ENCODE assay signal across 8 cellular contexts in the genomic region with DNA sequence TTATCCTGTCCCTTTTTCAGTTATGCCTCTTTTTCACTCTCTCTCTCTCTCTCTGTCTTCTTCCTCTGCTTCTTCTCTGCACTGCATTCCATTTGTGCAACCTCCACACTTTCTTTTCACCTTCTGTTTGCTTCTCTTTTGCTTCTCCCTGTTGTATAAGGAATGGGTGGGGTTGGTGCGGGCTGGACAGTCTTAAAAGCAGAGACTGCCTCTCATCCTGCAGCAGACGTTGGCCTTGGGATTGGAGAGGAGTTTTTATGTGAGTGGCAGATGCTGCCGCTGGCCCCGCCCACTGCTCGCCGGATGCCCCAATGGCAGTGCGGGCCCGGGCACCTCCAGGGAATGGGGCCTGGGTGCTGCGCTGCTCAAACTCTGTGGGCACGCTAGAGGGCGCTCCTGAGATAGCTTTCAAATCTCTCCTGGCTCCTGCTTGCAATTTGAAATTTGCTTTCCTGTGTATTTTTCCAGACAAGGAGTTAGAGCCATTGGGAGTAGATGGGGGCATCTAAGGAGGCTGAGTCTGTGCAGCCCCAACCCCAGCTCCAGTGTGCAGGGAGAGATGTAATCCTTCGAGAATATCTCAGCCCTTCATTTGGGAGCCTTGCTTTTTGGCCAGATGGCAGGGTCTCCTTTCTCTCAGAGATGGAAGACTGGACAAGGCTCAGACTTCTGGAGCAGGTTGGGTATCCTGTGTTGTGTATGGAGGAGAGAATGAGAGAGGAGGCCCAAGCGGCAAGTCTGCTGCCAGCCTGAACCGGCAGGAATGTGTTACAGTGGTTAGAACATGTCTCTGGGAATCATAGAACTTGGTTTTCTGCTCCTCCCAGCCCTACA.
DNase-seq lines count a peak whose midpoint lies in the region; ATAC-seq lines count a peak whose summit lies in the region.

No MANE protein-coding gene starts in this region.

- DNase-seq in AG20443 (ENCODE audit: low spot score): peak; percentile 97
- DNase-seq in NCI-H345 treated with DMSO at 0.1 percent for 48 hours (lab: John Stamatoyannopoulos, UW; ENCODE audit: unreplicated experiment): peak; percentile 85
- peak; percentile 29 for DNase-seq in activated CD4-positive, alpha-beta T cell treated with anti-CD3 and anti-CD28 coated beads for 1 hour
- DNase-seq in cerebellar nuclear complex (lab: John Stamatoyannopoulos, UW): peak; percentile 87 to 98
- DNase-seq in kidney tubule cell (ENCODE audit: low spot score): peak; percentile 87
- peak; percentile 69 for DNase-seq in stimulated activated CD4-positive, alpha-beta T cell treated with anti-CD3 and anti-CD28 coated beads, Interleukin-4, amount 100 ng/mL, for 1 hour

- ATAC-seq in GM18907 (IDR thresholded peaks at IDR 0.05; ENCODE audit: unreplicated experiment) (peak; percentile 83), HG03196 (IDR thresholded peaks at IDR 0.05; ENCODE audit: unreplicated experiment) (peak; percentile 87)

Comparison
In these comparisons a context has a peak if more than half of its experiments do, and no peak if none do; other contexts are left out.
1. Peak in every context shown above with its lines: DNase-seq and ATAC-seq.
2. DNase-seq: peak in every context shown above with its lines; median percentile 97 in AG20443; 92 in cerebellar nuclear complex; 87 in kidney tubule cell; 85 in NCI-H345 treated with DMSO at 0.1 percent for 48 hours; 69 in stimulated activated CD4-positive, alpha-beta T cell treated with anti-CD3 and anti-CD28 coated beads, Interleukin-4, amount 100 ng/mL, for 1 hour; 29 in activated CD4-positive, alpha-beta T cell treated with anti-CD3 and anti-CD28 coated beads for 1 hour.